In genomic region chr21:21084179-21084578, GRCh38 we compare ENCODE assay signal across 1 cellular context.
TF ChIP-seq lines count a peak whose summit lies in the region.

No MANE protein-coding gene starts in this region.

TF ChIP-seq in K562, 482 proteins besides CTCF, POLR2A, EP300 and RAD21 (continued from another document):
- TF ChIP-seq, protein P1, sequence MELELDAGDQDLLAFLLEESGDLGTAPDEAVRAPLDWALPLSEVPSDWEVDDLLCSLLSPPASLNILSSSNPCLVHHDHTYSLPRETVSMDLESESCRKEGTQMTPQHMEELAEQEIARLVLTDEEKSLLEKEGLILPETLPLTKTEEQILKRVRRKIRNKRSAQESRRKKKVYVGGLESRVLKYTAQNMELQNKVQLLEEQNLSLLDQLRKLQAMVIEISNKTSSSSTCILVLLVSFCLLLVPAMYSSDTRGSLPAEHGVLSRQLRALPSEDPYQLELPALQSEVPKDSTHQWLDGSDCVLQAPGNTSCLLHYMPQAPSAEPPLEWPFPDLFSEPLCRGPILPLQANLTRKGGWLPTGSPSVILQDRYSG (tag; conservative IDR thresholded peaks at IDR 0.05; ENCODE audit: low read depth), result no peak
- TF ChIP-seq U2AF2 (optimal IDR thresholded peaks at IDR 0.05; ENCODE audit: low read depth, low read length) (no peak), SRSF9 (IDR thresholded peaks at IDR 0.05; ENCODE audit: borderline replicate concordance, low read depth, low read length) (no peak), ZNF551 (CRISPR knock-in tag; IDR thresholded peaks at IDR 0.05) (no peak), EGR1 (conservative IDR thresholded peaks at IDR 0.05) (no peak), NFE2 (IDR thresholded peaks at IDR 0.05; ENCODE audit: low read depth) (no peak), SRSF1 (IDR thresholded peaks at IDR 0.05; ENCODE audit: low read depth, low read length) (no peak), ZNF224 (CRISPR knock-in tag; IDR thresholded peaks at IDR 0.05) (no peak), TAF7 (tag; IDR thresholded peaks at IDR 0.05) (no peak), ZNF644 (tag; IDR thresholded peaks at IDR 0.05; ENCODE audit: low read depth) (no peak), NCOR1 (IDR thresholded peaks at IDR 0.05) (no peak), VEZF1 (CRISPR knock-in tag; IDR thresholded peaks at IDR 0.05) (no peak), ZNF217 (CRISPR knock-in tag; IDR thresholded peaks at IDR 0.05) (no peak)
